ENCODE assay signal across 8 cellular contexts in the genomic region with DNA sequence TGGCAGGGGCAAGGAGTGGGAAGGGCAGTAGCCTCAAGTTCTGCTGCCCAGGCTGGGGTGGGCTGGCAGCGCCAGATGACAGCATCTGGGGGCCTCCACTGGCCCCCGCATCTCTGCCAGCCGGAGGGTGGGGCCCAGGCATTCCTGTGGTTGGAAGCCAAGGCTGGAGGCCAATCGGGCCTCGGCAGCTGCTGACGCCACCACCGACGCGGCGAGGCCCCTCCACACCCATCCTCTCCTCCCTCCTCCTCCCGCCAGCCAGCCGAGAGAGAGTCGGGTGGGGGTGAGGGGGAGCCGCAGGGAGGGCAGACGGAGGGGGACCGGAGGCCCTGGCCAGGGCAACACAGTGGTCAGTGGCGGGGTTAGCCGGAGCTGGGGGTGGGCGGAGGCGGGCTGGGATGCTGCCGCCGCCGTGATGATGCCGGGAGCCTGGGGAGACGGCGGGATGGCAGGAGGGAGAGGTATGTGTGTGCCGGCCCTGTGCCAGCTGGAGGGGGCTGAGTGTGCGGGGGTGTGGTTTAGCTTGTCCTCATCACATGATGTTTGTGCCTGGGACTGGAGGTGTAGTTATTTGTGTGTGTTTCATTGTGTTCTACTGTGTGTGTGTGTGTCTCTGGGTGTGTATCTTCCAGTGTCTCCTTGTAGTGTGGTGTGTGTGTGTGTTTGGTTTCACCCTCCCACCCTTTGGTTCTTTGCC. TPM values are rescaled to one million over a fixed set of nuclear protein-coding genes. Genes with fewer than 3 reads are reported as not detected.
DNase-seq lines count a peak whose midpoint lies in the region; ATAC-seq, FAIRE-seq and TF ChIP-seq lines count a peak whose summit lies in the region.

No MANE protein-coding gene starts in this region.

- no peak for TF ChIP-seq CTCF in pancreas (IDR thresholded peaks at IDR 0.05)

- no peaks in the 10 kb centered on the region for H3K27me3 ChIP-seq in pancreas

- FAIRE-seq in frontal cortex (lab: Jason Lieb, UNC) (no peak), pancreas (lab: Jason Lieb, UNC) (no peak)

- peak; percentile 64 to 82 (median 78) for ATAC-seq in pancreas
- ATAC-seq in GM19397 (IDR thresholded peaks at IDR 0.05; ENCODE audit: unreplicated experiment) = no peak
- no peak for ATAC-seq in GM21447 (IDR thresholded peaks at IDR 0.05; ENCODE audit: unreplicated experiment)
- no peak for ATAC-seq in GM21723 (IDR thresholded peaks at IDR 0.05; ENCODE audit: unreplicated experiment)
- no peak for ATAC-seq in HG03159 (IDR thresholded peaks at IDR 0.05; ENCODE audit: unreplicated experiment)

- intact Hi-C loops in pancreas (cut with DNase I) = no loop called here

- peak overlapping the region in 1 of 4 donors; percentile 14 for H3K4me3 ChIP-seq in pancreas

- no peaks in the 10 kb centered on the region for H3K36me3 ChIP-seq in pancreas

- H3K9me3 ChIP-seq in pancreas = no peaks in the 10 kb centered on the region

- peak overlapping the region in 3 of 4 donors; percentile 22 to 42 (median 39) for H3K27ac ChIP-seq in pancreas

- peak; percentile 67 for DNase-seq in GOT3 (lab: John Stamatoyannopoulos, UW)
- DNase-seq in T1000 (lab: John Stamatoyannopoulos, UW) = peak; percentile 82
- peak; percentile 90 to 93 for DNase-seq in frontal cortex (ENCODE audit: low spot score in 2 of 2)
- DNase-seq in pancreas = peak in 3 of 6 donors; percentile 24 to 55 (median 37)

- WGBS in pancreas, 2 donors = 45 to 59% methylated on average over 25 to 28 of the region's 28 CpGs

- no peaks in the 10 kb centered on the region for H3K4me1 ChIP-seq in pancreas

RNA-seq across cellular contexts. Expression of gene ARHGAP23, which starts 36.6 kb away (rescaled TPM):
- total RNA-seq in frontal cortex (31.4 TPM), pancreas (1 to 10 TPM; 2.5 to 7.1 (median 4.7) TPM)
- 1 to 10 TPM; 3.3 to 4.1 TPM for polyA plus RNA-seq in pancreas

Comparison
In these comparisons a context has a peak if more than half of its experiments do, and no peak if none do; other contexts are left out.
1. ATAC-seq: peak in pancreas (4 of 4); none in GM19397 (single experiment), GM21447 (single experiment), GM21723 (single experiment) and HG03159 (single experiment).